In the genomic region with DNA sequence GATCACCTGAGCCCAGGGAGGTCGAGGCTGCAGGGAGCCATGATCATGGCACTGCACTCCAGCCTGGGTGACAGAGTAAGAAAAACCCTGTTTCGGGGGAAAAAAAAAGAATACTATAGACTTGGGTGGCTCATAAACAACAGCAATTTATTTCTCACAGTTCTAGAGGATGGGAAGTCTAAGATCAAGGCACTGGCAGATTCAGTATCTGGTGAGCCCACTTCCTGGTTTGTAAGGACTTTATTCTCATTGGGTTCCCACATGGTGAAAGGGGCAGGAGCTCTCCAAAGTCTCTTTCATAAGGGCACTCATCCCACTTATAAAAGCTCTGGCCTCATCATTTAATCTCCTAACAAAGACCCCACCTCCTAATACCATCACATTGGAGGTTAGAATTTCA, we compare ENCODE assay signal across 1 cellular context.
TF ChIP-seq lines count a peak whose summit lies in the region.

No MANE protein-coding gene starts in this region.

TF ChIP-seq in WTC11, 78 proteins besides CTCF, POLR2A, EP300 and RAD21:
- TF ChIP-seq ZNF532 (CRISPR knock-in tag; IDR thresholded peaks at IDR 0.05; ENCODE audit: borderline replicate concordance) = no peak
